In genomic region chr20:47576516-47577033, GRCh38 we compare ENCODE assay signal across 8 cellular contexts.
DNase-seq lines count a peak whose midpoint lies in the region; ATAC-seq, FAIRE-seq and TF ChIP-seq lines count a peak whose summit lies in the region.

No MANE protein-coding gene starts in this region.

- TF ChIP-seq CTCF in RWPE1 (conservative IDR thresholded peaks at IDR 0.05; ENCODE audit: low read depth) (no peak), coronary artery (IDR thresholded peaks at IDR 0.05) (no peak), HepG2 (CRISPR knock-in tag; IDR thresholded peaks at IDR 0.05) (peak; percentile 31)

- no TSS peak for BruUV-seq in HepG2 (replicated peaks; lab: Mats Ljungman, UMichigan)

- 1% methylated on average over 4 of the region's 4 CpGs for WGBS in HepG2 (ENCODE audit: low lambda C conversion rate)

- CTCF ChIA-PET in RWPE1 (lab: Yijun Ruan, JAX) (interaction anchor here (0.7 kb wide), 1 partner anchor 20 kb away, joined by 3 read pairs; no protein-coding TSS in a partner anchor), HepG2 (lab: Yijun Ruan, JAX; ENCODE audit: low intra/inter-chr PET ratio, low total read pairs) (no interaction called here)

- TF ChIP-seq POLR2A in HepG2 (IDR thresholded peaks at IDR 0.05; ENCODE audit: insufficient read depth in 1 of 2, low read depth in 2 of 2, low read length in 2 of 2): peak; percentile 41 to 48; a peak in 2 of 4 replicates

- peaks cover 4% of the 10 kb centered on the region for H4K20me1 ChIP-seq in HepG2 (ENCODE audit: insufficient read depth, low read length)

- peak overlapping the region; percentile 74 for H3K4me2 ChIP-seq in HepG2 (ENCODE audit: low read depth, low read length)

- peaks cover 1% of the 10 kb centered on the region for H3K9me3 ChIP-seq in HepG2 (ENCODE audit: low read length)

- peaks cover 98% of the 10 kb centered on the region for H3K79me2 ChIP-seq in HepG2 (ENCODE audit: insufficient read depth, low read length)

- intact Hi-C loops in HepG2 (cut with micrococcal nuclease; ENCODE audit: unreplicated experiment): loop anchor here (5.0 kb wide), 3 partner anchors 46 to 114 kb away; partner anchors contain the start of gene NCOA3

- H3K27ac ChIP-seq in RWPE1 (no peak overlapping the region), coronary artery (peak overlapping the region; percentile 35 to 42), HepG2 (ENCODE audit: extremely low read length, insufficient read depth, low read length) (peak overlapping the region; percentile 51)

- H3K9ac ChIP-seq in HepG2 (ENCODE audit: insufficient read depth, low read depth, low read length): peak overlapping the region; percentile 38; the same call in 1 of the 2 replicates

- POLR2A ChIA-PET in RWPE1 (lab: Yijun Ruan, JAX; ENCODE audit: low non-redundant PET): no interaction called here
- POLR2A ChIA-PET in HepG2 (lab: Yijun Ruan, JAX): interaction anchor here (0.6 to 2.4 kb wide), 10 partner anchors 8 to 218 kb away, joined by 3 to 15 read pairs (median 4); partner anchors contain the start of gene NCOA3

- ATAC-seq in GM19035 (IDR thresholded peaks at IDR 0.05; ENCODE audit: unreplicated experiment): peak; percentile 49
- peak; percentile 98 for ATAC-seq in HepG2

- no peak overlapping the region for H2AFZ ChIP-seq in HepG2 (ENCODE audit: low read length)

- DNase-seq in C1 segment of cervical spinal cord (lab: John Stamatoyannopoulos, UW) (peak in 10 of 14 donors; percentile 3 to 44 (median 22)), Kasumi-1 (lab: John Stamatoyannopoulos, UW) (peak; percentile 34 to 40), RWPE1 (ENCODE audit: low spot score) (peak; percentile 93), coronary artery (ENCODE audit: low spot score) (no peak), HepG2 (ENCODE audit: low spot score) (peak; percentile 97), superior temporal gyrus (ENCODE audit: extremely low spot score) (peak; percentile 63)
- DNase-seq in stimulated activated naive CD4-positive, alpha-beta T cell treated with Interleukin-2 at 50 U/mL for 16 hours (lab: John Stamatoyannopoulos, UW): no peak

- H3K27me3 ChIP-seq in HepG2 (ENCODE audit: control insufficient read depth in 1 of 2, insufficient read depth in 2 of 2, low read length in 2 of 2): no peaks in the 10 kb centered on the region

- in situ Hi-C loops in HepG2 (cut with HindIII; ENCODE audit: extremely low pct_ligation_motif_present, low pct_unique_long_range_greater_than_20kb): no loop called here

- H3K36me3 ChIP-seq in HepG2 (replicated peaks in 1 of 2; ENCODE audit: control insufficient read depth in 1 of 2, insufficient read depth in 2 of 2, low read length in 2 of 2): peaks cover 0 to 2% of the 10 kb centered on the region in 2 experiments; a peak in 2 of 5 replicates

- peak; percentile 97 for FAIRE-seq in HepG2 (lab: Jason Lieb, UNC)

- H3K4me3 ChIP-seq in coronary artery (peak overlapping the region; percentile 35), HepG2 (replicated peaks in 1 of 3; ENCODE audit: insufficient read depth in 1 of 3, low read depth in 2 of 3, low read length in 3 of 3) (peak overlapping the region; percentile 22 to 49 (median 44); a peak in 4 of 6 replicates)

- TF ChIP-seq EP300 in HepG2 (IDR thresholded peaks at IDR 0.05; ENCODE audit: low read depth in 2 of 2, low read length in 2 of 2) (peak; percentile 70 to 72), HepG2 (CRISPR knock-in tag; IDR thresholded peaks at IDR 0.05; ENCODE audit: borderline replicate concordance) (no peak; the same call in 1 of the 2 replicates)

- no peak for TF ChIP-seq RAD21 in HepG2 (CRISPR knock-in tag; IDR thresholded peaks at IDR 0.05)

- H3K4me1 ChIP-seq in HepG2 (ENCODE audit: insufficient read depth, low read length): peaks cover 97% of the 10 kb centered on the region

TF ChIP-seq in HepG2, 621 proteins besides CTCF, POLR2A, EP300 and RAD21 (continues in another document):
- TF ChIP-seq ZNF367 (CRISPR knock-in tag; IDR thresholded peaks at IDR 0.05; ENCODE audit: borderline replicate concordance): no peak
- TF ChIP-seq NR2F2 (IDR thresholded peaks at IDR 0.05; ENCODE audit: borderline replicate concordance, low read depth): peak; percentile 77
- peak; percentile 83 for TF ChIP-seq XRCC5 (optimal IDR thresholded peaks at IDR 0.05; ENCODE audit: low read length)
- no peak for TF ChIP-seq SMARCC2 (IDR thresholded peaks at IDR 0.05)
- 0 out of 2 replicates have a peak, but pooled peaks have one; percentile 30 for TF ChIP-seq ZNF629 (CRISPR knock-in tag; conservative IDR thresholded peaks at IDR 0.05)
- TF ChIP-seq ZNF124 (CRISPR knock-in tag; IDR thresholded peaks at IDR 0.05): peak; percentile 60; the same call in 1 of the 2 replicates
- no peak for TF ChIP-seq FOSL1 (CRISPR knock-in tag; IDR thresholded peaks at IDR 0.05; ENCODE audit: borderline replicate concordance)
- no peak for TF ChIP-seq SMARCE1 (IDR thresholded peaks at IDR 0.05; ENCODE audit: borderline replicate concordance)
- 0 out of 2 replicates have a peak, but pooled peaks have one; percentile 50 for TF ChIP-seq ZNF136 (CRISPR knock-in tag; IDR thresholded peaks at IDR 0.05; ENCODE audit: low read depth)
- no peak for TF ChIP-seq NFE2L1 (CRISPR knock-in tag; IDR thresholded peaks at IDR 0.05; ENCODE audit: borderline replicate concordance)
- peak; percentile 52; the same call in 1 of the 2 replicates for TF ChIP-seq ZNF337 (CRISPR knock-in tag; IDR thresholded peaks at IDR 0.05; ENCODE audit: borderline replicate concordance, low read depth)
- peak; percentile 42; the same call in 1 of the 2 replicates for TF ChIP-seq IRF1 (CRISPR knock-in tag; IDR thresholded peaks at IDR 0.05; ENCODE audit: low read depth)
- peak; percentile 94 for TF ChIP-seq RXRB (CRISPR knock-in tag; IDR thresholded peaks at IDR 0.05; ENCODE audit: borderline replicate concordance)
- peak; percentile 99 for TF ChIP-seq ZNF292 (CRISPR knock-in tag; IDR thresholded peaks at IDR 0.05; ENCODE audit: borderline replicate concordance, low read depth)
- TF ChIP-seq KLF9 (CRISPR knock-in tag; IDR thresholded peaks at IDR 0.05; ENCODE audit: low read depth): 0 out of 2 replicates have a peak, but pooled peaks have one; percentile 39
- TF ChIP-seq ERF (CRISPR knock-in tag; IDR thresholded peaks at IDR 0.05): peak; percentile 77; the same call in 1 of the 2 replicates
- no peak for TF ChIP-seq ZNF530 (CRISPR knock-in tag; IDR thresholded peaks at IDR 0.05; ENCODE audit: low read depth)
- TF ChIP-seq KLF6 (CRISPR knock-in tag; IDR thresholded peaks at IDR 0.05): peak; percentile 63; the same call in 1 of the 2 replicates
- TF ChIP-seq ZSCAN30 (CRISPR knock-in tag; IDR thresholded peaks at IDR 0.05): no peak
- TF ChIP-seq PAXIP1 (CRISPR knock-in tag; conservative IDR thresholded peaks at IDR 0.05): peak; percentile 68
- no peak for TF ChIP-seq SOX13 (IDR thresholded peaks at IDR 0.05)
- TF ChIP-seq SOX13 (CRISPR knock-in tag; conservative IDR thresholded peaks at IDR 0.05 in 1 of 2, IDR thresholded peaks at IDR 0.05 in 1 of 2): peak in 1 of 2 experiments; percentile 79; a peak in 2 of 4 replicates
- no peak for TF ChIP-seq ZNF225 (CRISPR knock-in tag; IDR thresholded peaks at IDR 0.05)
- TF ChIP-seq, protein P1, sequence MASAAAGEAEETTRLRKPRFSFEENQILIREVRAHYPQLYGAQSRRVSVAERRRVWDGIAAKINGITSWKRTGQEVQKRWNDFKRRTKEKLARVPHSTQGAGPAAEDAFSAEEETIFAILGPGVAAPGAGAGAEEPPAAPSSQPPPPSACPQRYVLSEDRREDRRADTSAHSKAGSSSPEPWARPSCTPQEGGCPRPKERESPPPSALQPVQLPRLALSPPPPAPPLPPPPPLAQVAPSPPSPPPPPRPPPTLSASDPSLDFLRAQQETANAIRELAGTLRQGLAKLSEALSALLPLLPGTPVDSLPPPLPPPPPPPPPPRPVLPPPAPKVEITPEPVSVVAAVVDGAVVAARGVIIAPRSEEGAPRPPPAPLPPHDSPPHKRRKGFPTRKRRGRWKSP (CRISPR knock-in tag; IDR thresholded peaks at IDR 0.05): peak; percentile 71; the same call in 1 of the 2 replicates
- TF ChIP-seq, protein P2, sequence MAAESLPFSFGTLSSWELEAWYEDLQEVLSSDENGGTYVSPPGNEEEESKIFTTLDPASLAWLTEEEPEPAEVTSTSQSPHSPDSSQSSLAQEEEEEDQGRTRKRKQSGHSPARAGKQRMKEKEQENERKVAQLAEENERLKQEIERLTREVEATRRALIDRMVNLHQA (CRISPR knock-in tag; IDR thresholded peaks at IDR 0.05): no peak
- TF ChIP-seq SP1 (IDR thresholded peaks at IDR 0.05): no peak
- no peak for TF ChIP-seq SP1 (CRISPR knock-in tag; IDR thresholded peaks at IDR 0.05)

Comparison
In these comparisons a context has a peak if more than half of its experiments do, and no peak if none do; other contexts are left out.
1. DNase-seq: peak in C1 segment of cervical spinal cord (10 of 14), Kasumi-1 (2 of 2), RWPE1 (single experiment), HepG2 (single experiment) and superior temporal gyrus (single experiment); none in coronary artery (single experiment) and stimulated activated naive CD4-positive, alpha-beta T cell treated with Interleukin-2 at 50 U/mL for 16 hours (single experiment).